Comparison of ENCODE assay signal across 8 cellular contexts in genomic region chr18:69401475-69402218, GRCh38. TPM values are rescaled to one million over a fixed set of nuclear protein-coding genes. Genes with fewer than 3 reads are reported as not detected.
DNase-seq lines count a peak whose midpoint lies in the region; ATAC-seq, FAIRE-seq and TF ChIP-seq lines count a peak whose summit lies in the region.
"Had no signal": no experiment of that assay in that cellular context is flagged by ENCODE, and none has a peak within 500 bp of the region (broad histone marks: within the 10 kb centered on the region; RNA-seq: fewer than 3 reads in every experiment).

No MANE protein-coding gene starts in this region.

- no peaks in the 10 kb centered on the region for H3K27me3 ChIP-seq in parathyroid adenoma (ENCODE audit: control insufficient read depth, insufficient read depth, low read length)

- peak overlapping the region; percentile 93 for H3K4me2 ChIP-seq in parathyroid adenoma (ENCODE audit: low read length)

- no peak for TF ChIP-seq CTCF in fibroblast of the aortic adventitia (IDR thresholded peaks at IDR 0.05; ENCODE audit: insufficient read depth, low read length)
- no peak for TF ChIP-seq CTCF in parathyroid adenoma (IDR thresholded peaks at IDR 0.05)

- H3K9ac ChIP-seq in parathyroid adenoma = no peak overlapping the region

- FAIRE-seq in GM19239 (lab: Jason Lieb, UNC) = no peak

- no peaks in the 10 kb centered on the region for H3K36me3 ChIP-seq in parathyroid adenoma (ENCODE audit: control insufficient read depth, insufficient read depth, low read length)

- H3K9me3 ChIP-seq in parathyroid adenoma (ENCODE audit: control insufficient read depth, low read length) = no peaks in the 10 kb centered on the region

- DNase-seq in GM19239 (ENCODE audit: insufficient read length, low spot score) (peak; percentile 13), SK-N-DZ (ENCODE audit: low spot score) (peak; percentile 46), fibroblast of the aortic adventitia (ENCODE audit: low read depth) (peak; percentile 26), SIG-M5 treated with dmso at 0.1 percent for 504 hours (lab: John Stamatoyannopoulos, UW; ENCODE audit: unreplicated experiment) (no peak), NCI-H2171 treated with DMSO at 0.1 percent for 48 hours (lab: John Stamatoyannopoulos, UW) (no peak)

- H3K4me3 ChIP-seq in fibroblast of the aortic adventitia (ENCODE audit: low read depth, low read length) = peak overlapping the region; percentile 69
- peak overlapping the region; percentile 52 for H3K4me3 ChIP-seq in parathyroid adenoma (ENCODE audit: low read depth, low read length)

- no peak for ATAC-seq in HG03460 (IDR thresholded peaks at IDR 0.05; ENCODE audit: unreplicated experiment)

- H3K4me1 ChIP-seq in parathyroid adenoma = no peaks in the 10 kb centered on the region

- H3K27ac ChIP-seq in parathyroid adenoma = no peak overlapping the region

- H2AFZ ChIP-seq in parathyroid adenoma = peak overlapping the region; percentile 72

- no peaks in the 10 kb centered on the region for H3K79me2 ChIP-seq in parathyroid adenoma

RNA-seq across cellular contexts. Expression of gene DOK6, which starts 1.0 kb away (rescaled TPM):
- 2.6 and 3.1 TPM in 2 replicates for polyA plus RNA-seq in SK-N-DZ (2014; cell fraction: cytosol; rRNA removed)
- 5.3 and 12.2 TPM in 2 replicates for polyA plus RNA-seq in SK-N-DZ (2014; cell fraction: nucleus; rRNA removed)
- total RNA-seq in fibroblast of the aortic adventitia (ENCODE audit: low replicate concordance) = 2.1 and 3.2 TPM in 2 replicates
- total RNA-seq: LHCN-M2 had no signal

Comparison
In these comparisons a context has a peak if more than half of its experiments do, and no peak if none do; other contexts are left out.
1. DNase-seq: peak in GM19239 (single experiment), SK-N-DZ (single experiment) and fibroblast of the aortic adventitia (single experiment); none in SIG-M5 treated with dmso at 0.1 percent for 504 hours (single experiment) and NCI-H2171 treated with DMSO at 0.1 percent for 48 hours (single experiment).